Comparison of ENCODE assay signal across 9 cellular contexts in the genomic region with DNA sequence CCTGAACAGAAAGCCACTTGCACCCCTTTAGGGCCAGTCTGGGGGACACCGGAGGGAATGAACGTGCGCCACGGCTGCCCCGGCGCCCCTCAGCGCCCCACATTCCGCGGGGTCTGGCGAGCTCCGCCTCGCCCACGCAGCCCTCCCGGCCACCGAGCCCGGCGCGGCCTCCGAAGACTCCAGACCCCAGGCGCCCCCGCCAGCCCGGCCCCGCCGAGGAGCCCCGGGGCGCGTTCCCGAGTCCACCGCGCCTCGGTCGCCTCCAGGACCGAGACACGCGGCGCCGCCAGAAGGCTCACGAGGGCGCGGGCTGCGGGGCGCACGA. TPM values are rescaled to one million over a fixed set of nuclear protein-coding genes. Genes with fewer than 3 reads are reported as not detected.
DNase-seq lines count a peak whose midpoint lies in the region; ATAC-seq, FAIRE-seq and TF ChIP-seq lines count a peak whose summit lies in the region.
"Had no signal": no experiment of that assay in that cellular context is flagged by ENCODE, and none has a peak within 500 bp of the region (broad histone marks: within the 10 kb centered on the region; RNA-seq: fewer than 3 reads in every experiment).

No MANE protein-coding gene starts in this region.

- no peaks in the 10 kb centered on the region for H3K9me3 Mint-ChIP-seq in T-helper 1 cell treated with Interleukin-12 subunit alpha and Interleukin-12 subunit beta and Interleukin-4 antibody, amounts not matched to agents 30 μg/mL and 1 μg/mL, for 36 hours

- peak overlapping the region; percentile 63 for H3K4me3 Mint-ChIP-seq in T-helper 1 cell treated with Interleukin-12 subunit alpha and Interleukin-12 subunit beta and Interleukin-4 antibody, amounts not matched to agents 30 μg/mL and 1 μg/mL, for 36 hours

- peaks cover 18% of the 10 kb centered on the region for H3K4me1 Mint-ChIP-seq in T-helper 1 cell treated with Interleukin-12 subunit alpha and Interleukin-12 subunit beta and Interleukin-4 antibody, amounts not matched to agents 30 μg/mL and 1 μg/mL, for 36 hours (ENCODE audit: low read depth)

- H3K4me3 ChIP-seq in bronchial epithelial cell (ENCODE audit: low read depth, low read length) (peak overlapping the region; percentile 63), mucosa of descending colon (peak overlapping the region; percentile 79)

- H3K27me3 ChIP-seq in bronchial epithelial cell (ENCODE audit: control insufficient read depth, insufficient read depth, low read length), result no peaks in the 10 kb centered on the region

- H3K27ac Mint-ChIP-seq in T-helper 1 cell treated with Interleukin-12 subunit alpha and Interleukin-12 subunit beta and Interleukin-4 antibody, amounts not matched to agents 30 μg/mL and 1 μg/mL, for 36 hours, result peak overlapping the region; percentile 55

- H3K36me3 Mint-ChIP-seq in T-helper 1 cell treated with Interleukin-12 subunit alpha and Interleukin-12 subunit beta and Interleukin-4 antibody, amounts not matched to agents 30 μg/mL and 1 μg/mL, for 36 hours (ENCODE audit: low read depth), result no peaks in the 10 kb centered on the region

- no peaks in the 10 kb centered on the region for H3K9me3 ChIP-seq in mucosa of descending colon

- intact Hi-C loops in mucosa of descending colon (cut with DNase I, micrococcal nuclease), result no loop called here

- ATAC-seq in HG03442 (IDR thresholded peaks at IDR 0.05; ENCODE audit: unreplicated experiment) (peak; percentile 21), mucosa of descending colon (no peak)

- H3K4me1 ChIP-seq in mucosa of descending colon (ENCODE audit: low read depth), result peaks cover 18% of the 10 kb centered on the region

- H3K27me3 Mint-ChIP-seq in T-helper 1 cell treated with Interleukin-12 subunit alpha and Interleukin-12 subunit beta and Interleukin-4 antibody, amounts not matched to agents 30 μg/mL and 1 μg/mL, for 36 hours (ENCODE audit: low read depth), result no peaks in the 10 kb centered on the region

- H3K36me3 ChIP-seq in bronchial epithelial cell (ENCODE audit: control insufficient read depth, insufficient read depth, low read length) (no peaks in the 10 kb centered on the region), mucosa of descending colon (ENCODE audit: low read depth) (no peaks in the 10 kb centered on the region)

- FAIRE-seq in bronchial epithelial cell (lab: Jason Lieb, UNC) (no peak), GM12892 (lab: Jason Lieb, UNC) (no peak)

- DNase-seq in T-helper 1 cell, result no peak
- DNase-seq in bronchial epithelial cell (ENCODE audit: low read depth), result no peak
- no peak for DNase-seq in mucosa of descending colon
- DNase-seq in GM12892 (ENCODE audit: insufficient read length), result no peak
- no peak for DNase-seq in midbrain (lab: John Stamatoyannopoulos, UW)
- no peak for DNase-seq in stimulated activated naive CD4-positive, alpha-beta T cell (lab: John Stamatoyannopoulos, UW)

- no peak for TF ChIP-seq POLR2A in GM12892 (IDR thresholded peaks at IDR 0.05; ENCODE audit: low read depth, low read length)

- TF ChIP-seq CTCF in bronchial epithelial cell (IDR thresholded peaks at IDR 0.05; ENCODE audit: insufficient read depth, low read length, severe bottlenecking) (no peak), mucosa of descending colon (IDR thresholded peaks at IDR 0.05) (no peak)

RNA-seq across cellular contexts. Expression of a gene that starts 0.4 kb away (rescaled TPM):
- 36.6 and 46.7 TPM in 2 replicates for total RNA-seq in bronchial epithelial cell
- total RNA-seq in mucosa of descending colon, result 10 to 100 TPM; 59.3 to 98.1 (median 59.8) TPM
- polyA plus RNA-seq in GM12892 (2012; ENCODE audit: missing spikeins), result 14.7 TPM

RNA-seq across cellular contexts. Expression of a gene that starts 14.3 kb away (rescaled TPM):
- total RNA-seq in bronchial epithelial cell (under 0.01 TPM in 1 of 2 replicates, not detected in the other), mucosa of descending colon (not detected)
- not detected for polyA plus RNA-seq in GM12892 (2012; ENCODE audit: missing spikeins)
- total RNA-seq: Daoy had no signal

RNA-seq across cellular contexts. Expression of a gene that starts 18.7 kb away (rescaled TPM):
- 6.4 and 8.2 TPM in 2 replicates for total RNA-seq in bronchial epithelial cell
- total RNA-seq in mucosa of descending colon, result 10 to 100 TPM; 32.2 to 41.6 (median 37.8) TPM
- 13.7 TPM for polyA plus RNA-seq in GM12892 (2012; ENCODE audit: missing spikeins)

RNA-seq across cellular contexts. Expression of a gene that starts 30.1 kb away (rescaled TPM):
- total RNA-seq in bronchial epithelial cell, result under 0.01 and 0.51 TPM in 2 replicates
- total RNA-seq in mucosa of descending colon, result 1 to 10 TPM in 2 of 3 donors, under 1 TPM in 1; 0.43 to 2.4 (median 1.1) TPM
- 0.38 TPM for polyA plus RNA-seq in GM12892 (2012; ENCODE audit: missing spikeins)
- total RNA-seq: Daoy had no signal

RNA-seq across cellular contexts. Expression of a gene that starts 43.6 kb away (rescaled TPM):
- not detected in 2 replicates for total RNA-seq in bronchial epithelial cell
- under 1 TPM in 1 of 3 donors, not detected in 2; 0.34 TPM for total RNA-seq in mucosa of descending colon
- polyA plus RNA-seq in GM12892 (2012; ENCODE audit: missing spikeins), result not detected
- total RNA-seq: Daoy had no signal
